Comparison of ENCODE assay signal across 8 cellular contexts in genomic region chr22:25334091-25334490, GRCh38.
DNase-seq lines count a peak whose midpoint lies in the region; ATAC-seq, FAIRE-seq and TF ChIP-seq lines count a peak whose summit lies in the region.

No MANE protein-coding gene starts in this region.

- in situ Hi-C loops in K562 (cut with MboI) = loop anchor here (10.0 kb wide), 2 partner anchors 99 to 129 kb away; no protein-coding TSS in a partner anchor

- no peaks in the 10 kb centered on the region for H3K36me3 Mint-ChIP-seq in H9 (ENCODE audit: insufficient read depth in 1 of 3, low read depth in 3 of 3)
- H3K36me3 Mint-ChIP-seq in stimulated activated effector memory CD8-positive, alpha-beta T cell treated with anti-CD3 and anti-CD28 coated beads, Interleukin-12 subunit alpha, Interleukin-12 subunit beta, amount 100 ng/mL, for 72 hours = no peaks in the 10 kb centered on the region

- no peaks in the 10 kb centered on the region for H3K9me1 ChIP-seq in K562 (ENCODE audit: control insufficient read depth, insufficient read depth, low read length)

- no peaks in the 10 kb centered on the region for H3K27me3 ChIP-seq in H9 (ENCODE audit: insufficient read depth, low read length)
- H3K27me3 ChIP-seq in RWPE2 (ENCODE audit: insufficient read depth, poor library complexity, severe bottlenecking) = no peaks in the 10 kb centered on the region
- 0 out of 5 replicates have a peak, but pooled peaks cover 0 to 3% of the 10 kb centered on the region in 2 experiments for H3K27me3 ChIP-seq in K562 (ENCODE audit: control insufficient read depth in 2 of 2, insufficient read depth in 2 of 2, low read length in 2 of 2)

- BruUV-seq in K562 (replicated peaks; lab: Mats Ljungman, UMichigan) = no TSS peak

- intact Hi-C loops in K562 (cut with micrococcal nuclease) = loop anchor here (5.0 kb wide), 1 partner anchor 97 kb away; no protein-coding TSS in a partner anchor

- POLR2A ChIA-PET in A549 (lab: Yijun Ruan, JAX) (no interaction called here), K562 (lab: Yijun Ruan, JAX) (no interaction called here)

- H3K4me3 ChIP-seq in A549 = no peak overlapping the region
- no peak overlapping the region for H3K4me3 ChIP-seq in RWPE2 (ENCODE audit: severe bottlenecking)
- no peak overlapping the region for H3K4me3 ChIP-seq in K562

- FAIRE-seq in A549 (lab: Jason Lieb, UNC) (no peak), K562 (lab: Jason Lieb, UNC) (peak; percentile 70)

- TF ChIP-seq EP300 in A549 (IDR thresholded peaks at IDR 0.05) (no peak), K562 (IDR thresholded peaks at IDR 0.05; ENCODE audit: low read length) (no peak)

- H2BK15ac ChIP-seq in H9 (ENCODE audit: low read depth, low read length) = no peak overlapping the region

- 0 out of 5 replicates have a peak, but pooled peaks of 1 of the 2 experiments have one; percentile 24 for TF ChIP-seq RAD21 in A549 (conservative IDR thresholded peaks at IDR 0.05 in 1 of 2, IDR thresholded peaks at IDR 0.05 in 1 of 2)
- TF ChIP-seq RAD21 in K562 (CRISPR knock-in tag; conservative IDR thresholded peaks at IDR 0.05 in 1 of 2, IDR thresholded peaks at IDR 0.05 in 1 of 2) = peak in 1 of 2 experiments; percentile 42; a peak in 2 of 4 replicates

- no peak overlapping the region for H2BK120ac ChIP-seq in H9 (ENCODE audit: low read depth, low read length, poor library complexity, severe bottlenecking)

- peaks cover 2% of the 10 kb centered on the region; the same call in 1 of the 2 replicates for H3K27me3 Mint-ChIP-seq in H9 (ENCODE audit: low read depth)

- no peak overlapping the region for H3K4ac ChIP-seq in H9 (ENCODE audit: low read depth, low read length)

- no peak overlapping the region for H3K23ac ChIP-seq in H9 (ENCODE audit: insufficient read length, low read depth, low read length)

- no peak overlapping the region for H3K27ac Mint-ChIP-seq in H9
- H3K27ac Mint-ChIP-seq in stimulated activated effector memory CD8-positive, alpha-beta T cell treated with anti-CD3 and anti-CD28 coated beads, Interleukin-12 subunit alpha, Interleukin-12 subunit beta, amount 100 ng/mL, for 72 hours = no peak overlapping the region

- H3K36me3 ChIP-seq in RWPE2 (ENCODE audit: low read depth) (no peaks in the 10 kb centered on the region), K562 (ENCODE audit: control insufficient read depth, insufficient read depth, low read length) (no peaks in the 10 kb centered on the region)

- TF ChIP-seq CTCF in A549 (IDR thresholded peaks at IDR 0.05) (no peak), H9 (conservative IDR thresholded peaks at IDR 0.05) (peak; percentile 78), RWPE2 (IDR thresholded peaks at IDR 0.05; ENCODE audit: poor library complexity, severe bottlenecking) (no peak), K562 (IDR thresholded peaks at IDR 0.05 in 2 of 3, conservative IDR thresholded peaks at IDR 0.05 in 1 of 3; ENCODE audit: insufficient read depth in 2 of 3, low read depth in 1 of 3, low read length in 3 of 3) (peak; percentile 52 to 67 (median 62); a peak in 5 of 6 replicates)

- no peak overlapping the region for H3K4me2 ChIP-seq in A549
- no peak overlapping the region for H3K4me2 ChIP-seq in H9 (ENCODE audit: insufficient read depth, insufficient read length, low read length)
- no peak overlapping the region for H3K4me2 ChIP-seq in K562 (ENCODE audit: insufficient read depth, low read length)

- H3K4me3 Mint-ChIP-seq in H9 = no peak overlapping the region
- H3K4me3 Mint-ChIP-seq in stimulated activated effector memory CD8-positive, alpha-beta T cell treated with anti-CD3 and anti-CD28 coated beads, Interleukin-12 subunit alpha, Interleukin-12 subunit beta, amount 100 ng/mL, for 72 hours = no peak overlapping the region

- ATAC-seq in A549 (peak; percentile 59 to 75; a peak in 5 of 6 replicates), RWPE2 (ENCODE audit: low read depth) (peak; percentile 20; the same call in 1 of the 3 replicates), K562 (peak; percentile 98), left lobe of liver (peak; percentile 82)
- peak; percentile 64 for ATAC-seq in stimulated activated effector memory CD8-positive, alpha-beta T cell treated with anti-CD3 and anti-CD28 coated beads, Interleukin-12 subunit alpha, Interleukin-12 subunit beta, amount 100 ng/mL, for 72 hours

- H2BK12ac ChIP-seq in H9 (ENCODE audit: insufficient read length, low read depth, low read length) = no peak overlapping the region

- no peaks in the 10 kb centered on the region for H3K9me3 Mint-ChIP-seq in H9
- H3K9me3 Mint-ChIP-seq in stimulated activated effector memory CD8-positive, alpha-beta T cell treated with anti-CD3 and anti-CD28 coated beads, Interleukin-12 subunit alpha, Interleukin-12 subunit beta, amount 100 ng/mL, for 72 hours = peaks cover 5% of the 10 kb centered on the region

- no peak overlapping the region for H3K18ac ChIP-seq in H9 (ENCODE audit: insufficient read length, low read depth, low read length)

- no peak overlapping the region for H2BK5ac ChIP-seq in H9 (ENCODE audit: insufficient read length, low read length)

- H2AK5ac ChIP-seq in H9 (ENCODE audit: insufficient read length, low read length) = no peak overlapping the region

- H3K79me2 ChIP-seq in H9 (ENCODE audit: insufficient read depth, low read length) = no peaks in the 10 kb centered on the region
- no peaks in the 10 kb centered on the region for H3K79me2 ChIP-seq in K562 (ENCODE audit: control insufficient read depth, insufficient read depth, low read length)

- H2AFZ ChIP-seq in H9 (ENCODE audit: low read length) (no peak overlapping the region), K562 (ENCODE audit: low read depth, low read length) (no peak overlapping the region)

- no peak overlapping the region for H4K8ac ChIP-seq in H9 (replicated peaks; ENCODE audit: insufficient read length, low read depth, low read length)

- WGBS in A549 (ENCODE audit: missing lambda C conversion rate) = 57% methylated on average over 10 of the region's 10 CpGs
- WGBS in H9 (ENCODE audit: extremely low coverage, insufficient read length, low lambda C conversion rate) = no CpG with 5 or more reads among the region's 10 CpGs
- 24% methylated on average over 10 of the region's 10 CpGs for WGBS in K562 (ENCODE audit: insufficient coverage, low coverage, missing lambda C conversion rate)

- CTCF ChIA-PET in A549 (lab: Yijun Ruan, JAX) = interaction anchor here (1.0 to 1.2 kb wide), 2 partner anchors 18 to 97 kb away, joined by 3 read pairs; no protein-coding TSS in a partner anchor
- CTCF ChIA-PET in K562 (lab: Yijun Ruan, JAX; ENCODE audit: low intra/inter-chr PET ratio) = no interaction called here

- H4K91ac ChIP-seq in H9 (ENCODE audit: insufficient read length, low read depth, low read length) = no peak overlapping the region

- H3K9me3 ChIP-seq in A549 (no peaks in the 10 kb centered on the region; the same call in 2 of the 3 replicates), H9 (ENCODE audit: control insufficient read depth, low read depth, low read length) (no peaks in the 10 kb centered on the region), RWPE2 (ENCODE audit: severe bottlenecking) (no peaks in the 10 kb centered on the region), K562 (replicated peaks; ENCODE audit: control insufficient read depth, insufficient read depth, low read depth, low read length) (no peaks in the 10 kb centered on the region)

- TF ChIP-seq POLR2A in A549 (IDR thresholded peaks at IDR 0.05; ENCODE audit: low read length) (no peak), K562 (conservative IDR thresholded peaks at IDR 0.05) (no peak)

- no peak overlapping the region for H2BK20ac ChIP-seq in H9 (ENCODE audit: low read depth, low read length, poor library complexity, severe bottlenecking)

- H3K23me2 ChIP-seq in H9 (ENCODE audit: insufficient read length, low read depth, low read length, poor library complexity, severe bottlenecking) = no peaks in the 10 kb centered on the region

- peaks cover 6 to 7% of the 10 kb centered on the region in 2 experiments for H3K4me1 Mint-ChIP-seq in H9
- H3K4me1 Mint-ChIP-seq in stimulated activated effector memory CD8-positive, alpha-beta T cell treated with anti-CD3 and anti-CD28 coated beads, Interleukin-12 subunit alpha, Interleukin-12 subunit beta, amount 100 ng/mL, for 72 hours = peaks cover 4% of the 10 kb centered on the region

- DNase-seq in A549 (ENCODE audit: low read depth in 1 of 2, low spot score in 1 of 2) (peak in 1 of 2 experiments; percentile 19), H9 (peak; percentile 85), RWPE2 (ENCODE audit: low spot score) (no peak), K562 (ENCODE audit: extremely low read depth in 1 of 4, low spot score in 3 of 4) (peak; percentile 22 to 71 (median 29)), left lobe of liver (ENCODE audit: low spot score) (no peak), OCI-M2 (lab: John Stamatoyannopoulos, UW; ENCODE audit: unreplicated experiment) (no peak), ureter (ENCODE audit: low spot score) (no peak)
- peak; percentile 48 to 63 for DNase-seq in stimulated activated effector memory CD8-positive, alpha-beta T cell treated with anti-CD3 and anti-CD28 coated beads, Interleukin-12 subunit alpha, Interleukin-12 subunit beta, amount 100 ng/mL, for 72 hours (ENCODE audit: low spot score in 2 of 2)

- no peak overlapping the region for H3K27ac ChIP-seq in A549
- H3K27ac ChIP-seq in H9 (ENCODE audit: insufficient read length, low read depth, low read length) = no peak overlapping the region
- H3K27ac ChIP-seq in RWPE2 (ENCODE audit: poor library complexity, severe bottlenecking) = no peak overlapping the region
- no peak overlapping the region for H3K27ac ChIP-seq in K562 (ENCODE audit: extremely low read depth, low read depth, low read length)

- no peak overlapping the region for H3K56ac ChIP-seq in H9 (ENCODE audit: insufficient read length, low read depth, low read length)

- no peaks in the 10 kb centered on the region for H3K4me1 ChIP-seq in A549
- no peaks in the 10 kb centered on the region for H3K4me1 ChIP-seq in H9 (ENCODE audit: insufficient read depth, low read length)
- H3K4me1 ChIP-seq in RWPE2 (ENCODE audit: insufficient read depth, poor library complexity, severe bottlenecking) = no peaks in the 10 kb centered on the region
- H3K4me1 ChIP-seq in K562 (replicated peaks in 1 of 2; ENCODE audit: control insufficient read depth in 2 of 2, insufficient read depth in 2 of 2, low read length in 2 of 2) = no peaks in the 10 kb centered on the region

- no peak overlapping the region for H3K14ac ChIP-seq in H9 (ENCODE audit: insufficient read depth, low read length)

- H4K5ac ChIP-seq in H9 (ENCODE audit: insufficient read length, low read depth, low read length) = no peak overlapping the region

- no peaks in the 10 kb centered on the region for H3K79me1 ChIP-seq in H9 (ENCODE audit: insufficient read depth, low read depth, low read length, poor library complexity, severe bottlenecking)

- H4K20me1 ChIP-seq in H9 (ENCODE audit: control insufficient read depth, insufficient read depth, insufficient read length) (no peaks in the 10 kb centered on the region), K562 (replicated peaks; ENCODE audit: control insufficient read depth, insufficient read depth, low read length) (no peaks in the 10 kb centered on the region)

- H3T11ph ChIP-seq in H9 (ENCODE audit: low read length) = no peak overlapping the region

- H3K9ac ChIP-seq in H9 (ENCODE audit: extremely low read depth, insufficient read length, low read length) = no peak overlapping the region
- no peak overlapping the region for H3K9ac ChIP-seq in K562 (ENCODE audit: insufficient read depth in 1 of 2, low read depth in 2 of 2, low read length in 2 of 2)

TF ChIP-seq in A549, 52 proteins besides CTCF, POLR2A, EP300 and RAD21 (continues in another document):
- TF ChIP-seq NR3C1 (IDR thresholded peaks at IDR 0.05) = no peak

Comparison
In these comparisons a context has a peak if more than half of its experiments do, and no peak if none do; other contexts are left out.
1. ATAC-seq: peak in every context shown above with its lines; median percentile 98 in K562; 82 in left lobe of liver; 67 in A549; 64 in stimulated activated effector memory CD8-positive, alpha-beta T cell treated with anti-CD3 and anti-CD28 coated beads, Interleukin-12 subunit alpha, Interleukin-12 subunit beta, amount 100 ng/mL, for 72 hours; 20 in RWPE2.
2. DNase-seq: peak in H9 (single experiment), K562 (4 of 4) and stimulated activated effector memory CD8-positive, alpha-beta T cell treated with anti-CD3 and anti-CD28 coated beads, Interleukin-12 subunit alpha, Interleukin-12 subunit beta, amount 100 ng/mL, for 72 hours (2 of 2); none in RWPE2 (single experiment), left lobe of liver (single experiment), OCI-M2 (single experiment) and ureter (single experiment).
3. CTCF ChIP-seq: peak in H9 (single experiment) and K562 (3 of 3); none in A549 (single experiment) and RWPE2 (single experiment).
4. Of the 35 proteins assayed by ChIP-seq in both K562 and A549: peak only in K562: CTCF and SMC3; only in A549: none; in both: none; in neither: 32; mixed calls (peak in some experiments, not most) for 1.